In the genomic region with DNA sequence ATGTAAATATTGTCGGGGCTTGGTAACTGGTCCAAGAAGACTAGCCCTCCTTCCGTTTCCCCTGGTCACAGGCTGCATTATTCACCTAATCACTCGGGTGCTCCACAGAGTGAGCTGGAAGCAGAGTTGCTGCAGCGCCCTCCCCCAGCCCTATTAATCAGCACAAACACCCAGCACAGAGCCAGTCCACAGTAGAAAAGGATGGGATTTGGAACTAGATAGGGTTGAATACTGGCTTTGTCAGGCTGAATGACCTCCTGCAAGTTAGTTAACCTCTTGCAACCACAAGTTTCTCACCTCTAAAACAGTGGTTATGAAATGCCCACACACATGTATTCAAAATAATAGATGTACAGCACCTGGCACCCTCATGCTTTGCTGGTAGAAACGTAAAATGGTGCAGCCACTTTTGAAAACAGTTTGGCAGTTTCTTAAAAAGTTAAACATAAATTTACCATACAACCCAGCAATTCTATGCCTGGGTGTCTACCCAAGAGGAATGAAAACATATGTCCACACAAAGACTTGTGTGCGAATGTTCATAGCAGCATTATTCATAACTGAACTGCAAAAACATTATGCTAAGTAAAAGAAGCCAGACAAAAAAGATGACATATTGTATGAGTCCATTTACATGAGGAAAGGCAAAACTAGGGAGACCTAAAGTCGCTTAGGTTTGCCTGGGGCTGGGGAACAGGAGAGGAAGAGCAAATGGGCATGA, we compare ENCODE assay signal across 17 cellular contexts. TPM values are rescaled to one million over a fixed set of nuclear protein-coding genes. Genes with fewer than 3 reads are reported as not detected.
A peak's percentile ranks its signal among the peaks of the same experiment; 100 is the strongest.
DNase-seq lines count a peak whose midpoint lies in the region; ATAC-seq, FAIRE-seq and TF ChIP-seq lines count a peak whose summit lies in the region.
"Had no signal": no experiment of that assay in that cellular context is flagged by ENCODE, and none has a peak within 500 bp of the region (broad histone marks: within the 10 kb centered on the region; RNA-seq: fewer than 3 reads in every experiment).

No MANE protein-coding gene starts in this region.

- POLR2A ChIA-PET in K562 (lab: Yijun Ruan, JAX) = interaction anchor here (1.0 kb wide), 1 partner anchor 29 kb away, joined by 4 read pairs; no protein-coding TSS in a partner anchor
- POLR2A ChIA-PET in activated CD8-positive, alpha-beta T cell treated with anti-CD3 and anti-CD28 coated beads for 36 hours (lab: Charles Lee) = no interaction called here
- POLR2A ChIA-PET in activated CD4-positive, alpha-beta memory T cell treated with anti-CD3 and anti-CD28 coated beads, Interleukin-2, amount 10 ng/mL, durations not matched to agents 7 days and 5 days (lab: Charles Lee) = no interaction called here

- CTCF ChIA-PET in K562 (lab: Yijun Ruan, JAX; ENCODE audit: low intra/inter-chr PET ratio) = no interaction called here
- CTCF ChIA-PET in activated CD8-positive, alpha-beta T cell treated with anti-CD3 and anti-CD28 coated beads for 36 hours (lab: Charles Lee) = no interaction called here
- CTCF ChIA-PET in activated CD4-positive, alpha-beta memory T cell treated with anti-CD3 and anti-CD28 coated beads, Interleukin-2, amount 10 ng/mL, durations not matched to agents 7 days and 5 days (lab: Charles Lee) = no interaction called here

- FAIRE-seq in K562 (lab: Jason Lieb, UNC) = no peak
- peak; percentile 53 for FAIRE-seq in keratinocyte (lab: Jason Lieb, UNC)

- TF ChIP-seq EP300 in K562 (IDR thresholded peaks at IDR 0.05; ENCODE audit: low read length) = no peak

- peaks cover 2% of the 10 kb centered on the region for H3K27me3 Mint-ChIP-seq in activated CD8-positive, alpha-beta T cell treated with anti-CD3 and anti-CD28 coated beads for 36 hours
- peaks cover 5% of the 10 kb centered on the region for H3K27me3 Mint-ChIP-seq in activated CD4-positive, alpha-beta memory T cell treated with anti-CD3 and anti-CD28 coated beads, Interleukin-2, amount 10 ng/mL, durations not matched to agents 7 days and 5 days
- peaks cover 7% of the 10 kb centered on the region for H3K27me3 Mint-ChIP-seq in activated T-cell treated with anti-CD3 and anti-CD28 coated beads, Interleukin-2, amount 50 U/mL, for 24 hours

- intact Hi-C loops in K562 (cut with micrococcal nuclease) = no loop called here
- intact Hi-C loops in activated CD8-positive, alpha-beta T cell treated with anti-CD3 and anti-CD28 coated beads for 36 hours (cut with micrococcal nuclease) = no loop called here

- ATAC-seq in K562 = peak; percentile 85
- ATAC-seq in activated CD8-positive, alpha-beta T cell treated with anti-CD3 and anti-CD28 coated beads for 36 hours = no peak
- ATAC-seq: sciatic nerve; stimulated activated naive CD8-positive, alpha-beta T cell treated with anti-CD3 and anti-CD28 coated beads, Interleukin-15, amount 100 ng/mL, for 72 hours had no signal

- no peak for TF ChIP-seq RAD21 in K562 (CRISPR knock-in tag; conservative IDR thresholded peaks at IDR 0.05 in 1 of 2, IDR thresholded peaks at IDR 0.05 in 1 of 2)

- 20% methylated on average over 7 of the region's 7 CpGs for WGBS in K562 (ENCODE audit: insufficient coverage, low coverage, missing lambda C conversion rate)

- H4K20me1 ChIP-seq in K562 (replicated peaks; ENCODE audit: control insufficient read depth, insufficient read depth, low read length) (no peaks in the 10 kb centered on the region), keratinocyte (ENCODE audit: control insufficient read depth, extremely low read depth, insufficient read depth, low read length) (no peaks in the 10 kb centered on the region)

- H3K9me1 ChIP-seq in K562 (ENCODE audit: control insufficient read depth, insufficient read depth, low read length) (no peaks in the 10 kb centered on the region), keratinocyte (ENCODE audit: control insufficient read depth, extremely low read depth, insufficient read depth, low read length) (no peaks in the 10 kb centered on the region)

- TF ChIP-seq POLR2A in K562 (conservative IDR thresholded peaks at IDR 0.05) = no peak

- in situ Hi-C loops in K562 (cut with MboI) = loop anchor here (10.0 kb wide), 1 partner anchor 1507 kb away; no protein-coding TSS in a partner anchor

- H3K4me2 ChIP-seq in K562 (ENCODE audit: insufficient read depth, low read length) = peak overlapping the region; percentile 46
- H3K4me2 ChIP-seq in keratinocyte (ENCODE audit: control insufficient read depth, extremely low read depth, insufficient read depth, low read depth, low read length) = no peak overlapping the region

- no peak for TF ChIP-seq CTCF in K562 (IDR thresholded peaks at IDR 0.05 in 2 of 3, conservative IDR thresholded peaks at IDR 0.05 in 1 of 3; ENCODE audit: insufficient read depth in 2 of 3, low read depth in 1 of 3, low read length in 3 of 3)
- TF ChIP-seq CTCF in keratinocyte (optimal IDR thresholded peaks at IDR 0.05 in 1 of 3, IDR thresholded peaks at IDR 0.05 in 1 of 3, conservative IDR thresholded peaks at IDR 0.05 in 1 of 3; ENCODE audit: extremely low read depth in 1 of 3, insufficient read depth in 2 of 3, low read length in 3 of 3) = no peak
- TF ChIP-seq CTCF in activated CD8-positive, alpha-beta T cell treated with anti-CD3 and anti-CD28 coated beads for 36 hours (IDR thresholded peaks at IDR 0.05) = no peak

- 0 out of 5 replicates have a peak, but pooled peaks cover 0 to 8% of the 10 kb centered on the region in 2 experiments for H3K27me3 ChIP-seq in K562 (ENCODE audit: control insufficient read depth in 2 of 2, insufficient read depth in 2 of 2, low read length in 2 of 2)
- no peaks in the 10 kb centered on the region for H3K27me3 ChIP-seq in keratinocyte (ENCODE audit: control insufficient read depth, extremely low read depth, insufficient read depth, low read length)
- H3K27me3 ChIP-seq: esophagus muscularis mucosa had no signal

- H2AFZ ChIP-seq in K562 (ENCODE audit: low read depth, low read length) (peak overlapping the region; percentile 46; the same call in 1 of the 2 replicates), keratinocyte (ENCODE audit: control insufficient read depth, low read length) (no peak overlapping the region)

- H3K36me3 Mint-ChIP-seq in activated CD8-positive, alpha-beta T cell treated with anti-CD3 and anti-CD28 coated beads for 36 hours (ENCODE audit: low read depth) = no peaks in the 10 kb centered on the region
- H3K36me3 Mint-ChIP-seq in activated CD4-positive, alpha-beta memory T cell treated with anti-CD3 and anti-CD28 coated beads, Interleukin-2, amount 10 ng/mL, durations not matched to agents 7 days and 5 days (ENCODE audit: low read depth) = no peaks in the 10 kb centered on the region
- H3K36me3 Mint-ChIP-seq in activated T-cell treated with anti-CD3 and anti-CD28 coated beads, Interleukin-2, amount 50 U/mL, for 24 hours (ENCODE audit: low read depth) = no peaks in the 10 kb centered on the region

- no peaks in the 10 kb centered on the region for H3K79me2 ChIP-seq in K562 (ENCODE audit: control insufficient read depth, insufficient read depth, low read length)
- H3K79me2 ChIP-seq in keratinocyte (ENCODE audit: control insufficient read depth, insufficient read depth, low read length) = no peaks in the 10 kb centered on the region

- no peak overlapping the region for H3K4me3 ChIP-seq in K562
- H3K4me3 ChIP-seq in keratinocyte (ENCODE audit: control insufficient read depth in 2 of 3, extremely low read depth in 1 of 3, insufficient read depth in 2 of 3, low read depth in 1 of 3, low read length in 3 of 3) = no peak overlapping the region
- H3K4me3 ChIP-seq: esophagus muscularis mucosa had no signal

- H3K9me3 Mint-ChIP-seq in activated CD8-positive, alpha-beta T cell treated with anti-CD3 and anti-CD28 coated beads for 36 hours = no peaks in the 10 kb centered on the region
- no peaks in the 10 kb centered on the region for H3K9me3 Mint-ChIP-seq in activated CD4-positive, alpha-beta memory T cell treated with anti-CD3 and anti-CD28 coated beads, Interleukin-2, amount 10 ng/mL, durations not matched to agents 7 days and 5 days
- no peaks in the 10 kb centered on the region for H3K9me3 Mint-ChIP-seq in activated T-cell treated with anti-CD3 and anti-CD28 coated beads, Interleukin-2, amount 50 U/mL, for 24 hours
- H3K9me3 Mint-ChIP-seq: stimulated activated naive CD8-positive, alpha-beta T cell treated with anti-CD3 and anti-CD28 coated beads, Interleukin-15, amount 100 ng/mL, for 72 hours had no signal

- H3K9me3 ChIP-seq in K562 (replicated peaks; ENCODE audit: control insufficient read depth, insufficient read depth, low read depth, low read length) (no peaks in the 10 kb centered on the region), keratinocyte (ENCODE audit: control insufficient read depth, low read depth, low read length) (no peaks in the 10 kb centered on the region)
- H3K9me3 ChIP-seq: esophagus muscularis mucosa had no signal

- H3K36me3 ChIP-seq in K562 (ENCODE audit: control insufficient read depth, insufficient read depth, low read length) = no peaks in the 10 kb centered on the region
- no peaks in the 10 kb centered on the region for H3K36me3 ChIP-seq in keratinocyte (ENCODE audit: control insufficient read depth in 2 of 2, extremely low read depth in 1 of 2, insufficient read depth in 2 of 2, low read length in 2 of 2)
- H3K36me3 ChIP-seq: esophagus muscularis mucosa had no signal

- H3K27ac ChIP-seq in K562 (ENCODE audit: extremely low read depth, low read depth, low read length) (no peak overlapping the region), keratinocyte (ENCODE audit: control insufficient read depth, insufficient read depth, low read length) (peak overlapping the region; percentile 72)
- H3K27ac ChIP-seq: esophagus muscularis mucosa had no signal

- H3K27ac Mint-ChIP-seq in activated CD8-positive, alpha-beta T cell treated with anti-CD3 and anti-CD28 coated beads for 36 hours = no peak overlapping the region
- H3K27ac Mint-ChIP-seq in activated CD4-positive, alpha-beta memory T cell treated with anti-CD3 and anti-CD28 coated beads, Interleukin-2, amount 10 ng/mL, durations not matched to agents 7 days and 5 days = no peak overlapping the region
- H3K27ac Mint-ChIP-seq in activated T-cell treated with anti-CD3 and anti-CD28 coated beads, Interleukin-2, amount 50 U/mL, for 24 hours = no peak overlapping the region
- H3K27ac Mint-ChIP-seq: stimulated activated naive CD8-positive, alpha-beta T cell treated with anti-CD3 and anti-CD28 coated beads, Interleukin-15, amount 100 ng/mL, for 72 hours had no signal

- dilution Hi-C loops in keratinocyte (cut with MboI; ENCODE audit: extremely low pct_ligation_motif_present, low sequenced_read_pairs) = no loop called here

- no TSS peak for BruUV-seq in K562 (replicated peaks; lab: Mats Ljungman, UMichigan)

- no peaks in the 10 kb centered on the region for H3K4me1 Mint-ChIP-seq in activated CD8-positive, alpha-beta T cell treated with anti-CD3 and anti-CD28 coated beads for 36 hours (ENCODE audit: low read depth)
- no peaks in the 10 kb centered on the region for H3K4me1 Mint-ChIP-seq in activated CD4-positive, alpha-beta memory T cell treated with anti-CD3 and anti-CD28 coated beads, Interleukin-2, amount 10 ng/mL, durations not matched to agents 7 days and 5 days
- no peaks in the 10 kb centered on the region for H3K4me1 Mint-ChIP-seq in activated T-cell treated with anti-CD3 and anti-CD28 coated beads, Interleukin-2, amount 50 U/mL, for 24 hours (ENCODE audit: low read depth)
- H3K4me1 Mint-ChIP-seq: stimulated activated naive CD8-positive, alpha-beta T cell treated with anti-CD3 and anti-CD28 coated beads, Interleukin-15, amount 100 ng/mL, for 72 hours had no signal

- DNase-seq in Daoy (ENCODE audit: low read depth) = peak; percentile 46
- DNase-seq in HT1080 (ENCODE audit: low read depth) = peak; percentile 53
- DNase-seq in K562 (ENCODE audit: extremely low read depth in 1 of 4, low spot score in 3 of 4) = peak; percentile 17 to 63 (median 42)
- DNase-seq in keratinocyte (ENCODE audit: low read depth, low spot score) = no peak
- no peak for DNase-seq in activated CD8-positive, alpha-beta T cell treated with anti-CD3 and anti-CD28 coated beads for 36 hours
- no peak for DNase-seq in activated CD4-positive, alpha-beta memory T cell treated with anti-CD3 and anti-CD28 coated beads, Interleukin-2, amount 10 ng/mL, durations not matched to agents 7 days and 5 days
- no peak for DNase-seq in activated T-cell treated with anti-CD3 and anti-CD28 coated beads, Interleukin-2, amount 50 U/mL, for 24 hours
- DNase-seq in NCI-H2029 treated with DMSO at 0.1 percent for 48 hours (lab: John Stamatoyannopoulos, UW) = no peak
- DNase-seq: activated CD4-positive, alpha-beta T cell treated with anti-CD3 and anti-CD28 coated beads for 48 hours; activated effector memory CD4-positive, alpha-beta T cell treated with Interleukin-2 at 50 U/mL for 16 hours; AML-193; GDM1; NCI-H1105; NCI-H524 treated with DMSO at 0.1 percent for 48 hours; stimulated activated naive CD8-positive, alpha-beta T cell treated with anti-CD3 and anti-CD28 coated beads, Interleukin-15, amount 100 ng/mL, for 72 hours had no signal

- no peak overlapping the region for H3K4me3 Mint-ChIP-seq in activated CD8-positive, alpha-beta T cell treated with anti-CD3 and anti-CD28 coated beads for 36 hours
- H3K4me3 Mint-ChIP-seq in activated CD4-positive, alpha-beta memory T cell treated with anti-CD3 and anti-CD28 coated beads, Interleukin-2, amount 10 ng/mL, durations not matched to agents 7 days and 5 days = no peak overlapping the region
- H3K4me3 Mint-ChIP-seq in activated T-cell treated with anti-CD3 and anti-CD28 coated beads, Interleukin-2, amount 50 U/mL, for 24 hours = no peak overlapping the region
- H3K4me3 Mint-ChIP-seq: stimulated activated naive CD8-positive, alpha-beta T cell treated with anti-CD3 and anti-CD28 coated beads, Interleukin-15, amount 100 ng/mL, for 72 hours had no signal

- H3K9ac ChIP-seq in K562 (ENCODE audit: insufficient read depth in 1 of 2, low read depth in 2 of 2, low read length in 2 of 2) = no peak overlapping the region
- H3K9ac ChIP-seq in keratinocyte (ENCODE audit: control insufficient read depth, extremely low read depth, insufficient read depth, low read length) = no peak overlapping the region

- H3K4me1 ChIP-seq in K562 (replicated peaks in 1 of 2; ENCODE audit: control insufficient read depth in 2 of 2, insufficient read depth in 2 of 2, low read length in 2 of 2) (peaks cover 12 to 13% of the 10 kb centered on the region in 2 experiments; a peak in 4 of 5 replicates), keratinocyte (ENCODE audit: control insufficient read depth, extremely low read depth, insufficient read depth, low read length) (peaks cover 27% of the 10 kb centered on the region)

RNA-seq across cellular contexts. Expression of a gene that starts 31.7 kb away (rescaled TPM):
- 94.6 and 103 TPM in 2 replicates for total RNA-seq in Daoy (2014; rRNA removed; shearing (Covaris generic))
- total RNA-seq in HT1080 (2014; rRNA removed; shearing (Covaris generic)) = 74.3 and 87.6 TPM in 2 replicates
- polyA plus RNA-seq in HT1080 (2015; cell fraction: cytosol; rRNA removed) = 155 and 197 TPM in 2 replicates
- polyA plus RNA-seq in HT1080 (2015; cell fraction: nucleus; rRNA removed) = 420 and 448 TPM in 2 replicates
- 172 and 218 TPM in 2 replicates for total RNA-seq in K562 (2011; cell fraction: chromatin; rRNA removed; ENCODE audit: low replicate concordance)
- total RNA-seq in K562 (2011; cell fraction: nucleolus; rRNA removed) = 144 and 155 TPM in 2 replicates
- 223 and 231 TPM in 2 replicates for total RNA-seq in K562 (2011; cell fraction: nucleoplasm; rRNA removed)
- 112 and 119 TPM in 2 replicates for total RNA-seq in K562 (2014; rRNA removed)
- total RNA-seq in K562 (2014; rRNA removed; fragmentation: Illumina TruSeq; extraction: Trizol) = 98.9 and 103 TPM in 2 replicates
- total RNA-seq in K562 (2015; rRNA removed; fragmentation: Illumina TruSeq; extraction: Trizol) = 113 and 118 TPM in 2 replicates
- total RNA-seq in K562 (2021) = 126 and 138 TPM in 2 replicates
- 96.7 and 123 TPM in 2 replicates for polyA plus RNA-seq in K562 (2011; rRNA removed)
- 49.3 and 68.5 TPM in 2 replicates for polyA plus RNA-seq in K562 (2011; cell fraction: cytosol; rRNA removed)
- 59.6 and 88.1 TPM in 2 replicates for polyA plus RNA-seq in K562 (2011; cell fraction: nucleus; rRNA removed)
- 118 and 143 TPM in 2 replicates for polyA plus RNA-seq in K562 (2012)
- polyA plus RNA-seq in K562 (2014; fragmentation: Illumina TruSeq; extraction: Trizol) = 153 and 164 TPM in 2 replicates
- 10 to 100 TPM; 17.4 to 20.3 TPM for polyA plus RNA-seq in K562 (2014; fragmentation: Nextera tagmentation; extraction: Ambion mirVana)
- polyA plus RNA-seq in K562 (2014; rRNA removed) = 111 and 116 TPM in 2 replicates
- 107 and 149 TPM in 2 replicates for polyA minus RNA-seq in K562 (2011; rRNA and poly(A)+ RNA removed)
- polyA minus RNA-seq in K562 (2011; cell fraction: cytosol; rRNA and poly(A)+ RNA removed) = 41.6 and 47.6 TPM in 2 replicates
- 28.7 and 31.2 TPM in 2 replicates for polyA minus RNA-seq in K562 (2011; cell fraction: nucleus; rRNA and poly(A)+ RNA removed)
- 376 to 561 TPM (median 531 TPM) in 3 replicates for polyA plus RNA-seq in keratinocyte
- 312 TPM for polyA plus RNA-seq in keratinocyte (2011; ENCODE audit: low read depth)
- 134 and 145 TPM in 2 replicates for polyA plus RNA-seq in keratinocyte (2011; cell fraction: cytosol; rRNA removed)
- 936 and 995 TPM in 2 replicates for polyA plus RNA-seq in keratinocyte (2011; cell fraction: nucleus; rRNA removed)
- polyA plus RNA-seq in keratinocyte (2012; ENCODE audit: low replicate concordance) = 212 and 429 TPM in 2 replicates
- 198 to 355 TPM (median 278 TPM) in 3 replicates for polyA minus RNA-seq in keratinocyte
- polyA minus RNA-seq in keratinocyte (2011; cell fraction: cytosol; rRNA and poly(A)+ RNA removed) = 118 TPM
- polyA minus RNA-seq in keratinocyte (2011; cell fraction: nucleus; rRNA and poly(A)+ RNA removed) = 388 and 667 TPM in 2 replicates
- 10 to 100 TPM; 25.5 to 29.8 TPM for total RNA-seq in activated CD8-positive, alpha-beta T cell treated with anti-CD3 and anti-CD28 coated beads for 36 hours
- 10 to 100 TPM; 31.1 to 33.2 TPM for total RNA-seq in activated CD4-positive, alpha-beta memory T cell treated with anti-CD3 and anti-CD28 coated beads, Interleukin-2, amount 10 ng/mL, durations not matched to agents 7 days and 5 days

RNA-seq across cellular contexts. Expression of a gene that starts 35.4 kb away (rescaled TPM):
- 4.4 and 5.4 TPM in 2 replicates for total RNA-seq in Daoy (2014; rRNA removed; shearing (Covaris generic))
- total RNA-seq in HT1080 (2014; rRNA removed; shearing (Covaris generic)) = 4.0 and 6.5 TPM in 2 replicates
- 3.9 and 5.7 TPM in 2 replicates for polyA plus RNA-seq in HT1080 (2015; cell fraction: cytosol; rRNA removed)
- polyA plus RNA-seq in HT1080 (2015; cell fraction: nucleus; rRNA removed) = 11.2 and 13.5 TPM in 2 replicates
- 43.6 and 51.3 TPM in 2 replicates for total RNA-seq in K562 (2011; cell fraction: chromatin; rRNA removed; ENCODE audit: low replicate concordance)
- 17.5 and 22.8 TPM in 2 replicates for total RNA-seq in K562 (2011; cell fraction: nucleolus; rRNA removed)
- total RNA-seq in K562 (2011; cell fraction: nucleoplasm; rRNA removed) = 9.8 and 24.3 TPM in 2 replicates
- total RNA-seq in K562 (2014; rRNA removed) (4.7 and 5.1 TPM in 2 replicates), K562 (2014; rRNA removed; fragmentation: Illumina TruSeq; extraction: Trizol) (4.3 and 4.4 TPM in 2 replicates), K562 (2015; rRNA removed; fragmentation: Illumina TruSeq; extraction: Trizol) (4.9 TPM in 2 replicates), K562 (2021) (8.9 and 9.3 TPM in 2 replicates)
- polyA plus RNA-seq in K562 (2011; rRNA removed) (4.5 and 7.0 TPM in 2 replicates), K562 (2014; fragmentation: Illumina TruSeq; extraction: Trizol) (4.9 and 6.7 TPM in 2 replicates), K562 (2014; fragmentation: Nextera tagmentation; extraction: Ambion mirVana) (under 1 TPM; 0.89 to 0.94 TPM), K562 (2014; rRNA removed) (3.1 and 4.2 TPM in 2 replicates), keratinocyte (3.8 to 5.8 TPM (median 4.7 TPM) in 3 replicates)
- 10.6 and 14.2 TPM in 2 replicates for polyA plus RNA-seq in K562 (2011; cell fraction: cytosol; rRNA removed)
- polyA plus RNA-seq in K562 (2011; cell fraction: nucleus; rRNA removed) = 10.6 and 27.2 TPM in 2 replicates
- polyA plus RNA-seq in K562 (2012) = 2.6 and 3.4 TPM in 2 replicates
- 14.6 and 17.6 TPM in 2 replicates for polyA minus RNA-seq in K562 (2011; rRNA and poly(A)+ RNA removed)
- 10.1 and 14.1 TPM in 2 replicates for polyA minus RNA-seq in K562 (2011; cell fraction: cytosol; rRNA and poly(A)+ RNA removed)
- 8.3 and 11.3 TPM in 2 replicates for polyA minus RNA-seq in K562 (2011; cell fraction: nucleus; rRNA and poly(A)+ RNA removed)
- 3.1 TPM for polyA plus RNA-seq in keratinocyte (2011; ENCODE audit: low read depth)
- 2.8 and 4.0 TPM in 2 replicates for polyA plus RNA-seq in keratinocyte (2011; cell fraction: cytosol; rRNA removed)
- polyA plus RNA-seq in keratinocyte (2011; cell fraction: nucleus; rRNA removed) = 18.4 and 18.8 TPM in 2 replicates
- 3.3 and 3.4 TPM in 2 replicates for polyA plus RNA-seq in keratinocyte (2012; ENCODE audit: low replicate concordance)
- 24.1 to 75.7 TPM (median 28.9 TPM) in 3 replicates for polyA minus RNA-seq in keratinocyte
- 5.8 TPM for polyA minus RNA-seq in keratinocyte (2011; cell fraction: cytosol; rRNA and poly(A)+ RNA removed)
- 9.8 and 20.1 TPM in 2 replicates for polyA minus RNA-seq in keratinocyte (2011; cell fraction: nucleus; rRNA and poly(A)+ RNA removed)
- 10 to 100 TPM; 15.6 to 18.8 TPM for total RNA-seq in activated CD8-positive, alpha-beta T cell treated with anti-CD3 and anti-CD28 coated beads for 36 hours
- total RNA-seq in activated CD4-positive, alpha-beta memory T cell treated with anti-CD3 and anti-CD28 coated beads, Interleukin-2, amount 10 ng/mL, durations not matched to agents 7 days and 5 days = 10 to 100 TPM; 11.7 to 12.6 TPM

Comparison
In these comparisons a context has a peak if more than half of its experiments do, and no peak if none do; other contexts are left out.
1. DNase-seq: peak in Daoy (single experiment), HT1080 (single experiment) and K562 (4 of 4); none in keratinocyte (single experiment), activated CD8-positive, alpha-beta T cell treated with anti-CD3 and anti-CD28 coated beads for 36 hours (single experiment), activated CD4-positive, alpha-beta memory T cell treated with anti-CD3 and anti-CD28 coated beads, Interleukin-2, amount 10 ng/mL, durations not matched to agents 7 days and 5 days (single experiment), activated T-cell treated with anti-CD3 and anti-CD28 coated beads, Interleukin-2, amount 50 U/mL, for 24 hours (single experiment) and NCI-H2029 treated with DMSO at 0.1 percent for 48 hours (single experiment).